ENCODE assay signal across 8 cellular contexts in genomic region chr2:190533968-190534309, GRCh38. TPM values are rescaled to one million over a fixed set of nuclear protein-coding genes. Genes with fewer than 3 reads are reported as not detected.
DNase-seq lines count a peak whose midpoint lies in the region; ATAC-seq and TF ChIP-seq lines count a peak whose summit lies in the region.

No MANE protein-coding gene starts in this region.

- peak overlapping the region; percentile 88 for H3K9ac ChIP-seq in mucosa of stomach (ENCODE audit: low read length)

- intact Hi-C loops in testis (cut with DNase I; ENCODE audit: low total_unique reads) = no loop called here

- DNase-seq in UCSD-AML1 (lab: John Stamatoyannopoulos, UW; ENCODE audit: unreplicated experiment) (peak; percentile 47), testis (peak; percentile 55), A172 (ENCODE audit: low spot score) (no peak)

- H3K4me3 ChIP-seq in mucosa of stomach (ENCODE audit: low read length) (peak overlapping the region; percentile 85), testis (peak overlapping the region; percentile 82 to 87)

- H3K4me1 ChIP-seq in mucosa of stomach (ENCODE audit: control insufficient read depth, insufficient read depth, low read length) (peaks cover 32% of the 10 kb centered on the region), testis (peaks cover 5% of the 10 kb centered on the region)

- no peaks in the 10 kb centered on the region for H3K36me3 ChIP-seq in mucosa of stomach (ENCODE audit: control insufficient read depth, insufficient read depth, low read length)
- H3K36me3 ChIP-seq in testis (ENCODE audit: low read depth, missing control alignments) = no peaks in the 10 kb centered on the region

- H3K27me3 ChIP-seq in mucosa of stomach (ENCODE audit: control insufficient read depth, insufficient read depth, low read length) (no peaks in the 10 kb centered on the region), testis (no peaks in the 10 kb centered on the region)

- H3K9me3 ChIP-seq in mucosa of stomach (ENCODE audit: control insufficient read depth, low read length) (no peaks in the 10 kb centered on the region), testis (no peaks in the 10 kb centered on the region)

- WGBS in testis, 2 donors = 0 to 2% methylated on average over 12 to 13 of the region's 13 CpGs

- ATAC-seq in GM18861 (IDR thresholded peaks at IDR 0.05; ENCODE audit: unreplicated experiment) = peak; percentile 15
- ATAC-seq in HG03039 (IDR thresholded peaks at IDR 0.05; ENCODE audit: unreplicated experiment) = peak; percentile 8
- no peak for ATAC-seq in GM19397 (IDR thresholded peaks at IDR 0.05; ENCODE audit: unreplicated experiment)

- TF ChIP-seq CTCF in testis (IDR thresholded peaks at IDR 0.05) = no peak

- TF ChIP-seq POLR2A in testis (IDR thresholded peaks at IDR 0.05) = no peak

- H3K27ac ChIP-seq in cingulate gyrus (ENCODE audit: low read depth, low read length) = peak overlapping the region; percentile 85
- peak overlapping the region; percentile 97 to 99 for H3K27ac ChIP-seq in testis

RNA-seq across cellular contexts. Expression of gene NEMP2, which starts 0.6 kb away (rescaled TPM):
- 10 to 100 TPM in 1 of 2 donors, 1 to 10 TPM in 1; 8.1 to 16.8 TPM for total RNA-seq in testis
- polyA plus RNA-seq in testis (ENCODE audit: insufficient read depth, low read depth, low replicate concordance) = 32.0 TPM
- total RNA-seq in A172 (2014; rRNA removed; shearing (Covaris generic)) = 7.4 and 19.8 TPM in 2 replicates
